In the genomic region with DNA sequence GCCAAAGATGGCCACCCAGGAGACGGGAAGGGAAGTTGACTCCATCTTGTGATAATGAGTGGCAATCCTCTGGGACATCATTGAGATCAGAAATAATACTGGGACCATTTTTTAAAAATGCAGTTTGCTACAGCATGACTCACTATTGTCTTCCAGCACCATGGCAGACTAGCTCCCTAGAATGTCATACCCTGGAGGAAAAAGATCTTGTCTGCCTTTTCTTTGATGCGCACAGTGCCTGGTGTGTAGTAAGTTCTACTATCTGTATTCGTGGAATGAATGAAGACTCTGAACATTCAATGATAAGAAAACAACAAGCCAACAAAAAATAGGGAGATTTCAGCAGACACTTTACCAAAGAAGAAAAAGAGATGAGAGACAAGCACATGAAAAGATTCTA, we compare ENCODE assay signal across 22 cellular contexts.
DNase-seq lines count a peak whose midpoint lies in the region; ATAC-seq, FAIRE-seq and TF ChIP-seq lines count a peak whose summit lies in the region.
"Had no signal": no experiment of that assay in that cellular context is flagged by ENCODE, and none has a peak within 500 bp of the region (broad histone marks: within the 10 kb centered on the region; RNA-seq: fewer than 3 reads in every experiment).

No MANE protein-coding gene starts in this region.

- H3K27ac Mint-ChIP-seq in nephron = peak overlapping the region in 2 of 3 experiments; percentile 5 to 95
- no peak overlapping the region for H3K27ac Mint-ChIP-seq in activated CD4-positive, alpha-beta T cell treated with anti-CD3 and anti-CD28 coated beads, Interleukin-2, amount 10 ng/mL, durations not matched to agents 7 days and 5 days
- H3K27ac Mint-ChIP-seq: B cell; CD4-positive, CD25-positive, alpha-beta regulatory T cell; CD8-positive, alpha-beta memory T cell had no signal

- peaks cover 13% of the 10 kb centered on the region for H3K27me3 Mint-ChIP-seq in nephron (ENCODE audit: low read depth)
- peaks cover 12% of the 10 kb centered on the region for H3K27me3 Mint-ChIP-seq in activated CD4-positive, alpha-beta T cell treated with anti-CD3 and anti-CD28 coated beads, Interleukin-2, amount 10 ng/mL, durations not matched to agents 7 days and 5 days

- ATAC-seq in GM18520 (IDR thresholded peaks at IDR 0.05; ENCODE audit: unreplicated experiment) (no peak), GM19467 (IDR thresholded peaks at IDR 0.05; ENCODE audit: unreplicated experiment) (no peak)
- ATAC-seq: K562 had no signal

- TF ChIP-seq CTCF in brain microvascular endothelial cell (IDR thresholded peaks at IDR 0.05; ENCODE audit: low read depth, low read length, missing control alignments) = no peak
- TF ChIP-seq CTCF in nephron (IDR thresholded peaks at IDR 0.05; ENCODE audit: unreplicated experiment in 3 of 3) = no peak

- no peak overlapping the region for H3K4me3 ChIP-seq in brain microvascular endothelial cell (ENCODE audit: low read depth, low read length)
- H3K4me3 ChIP-seq: BLaER1 treated with 17β-estradiol and CSF1 and Interleukin-3, amounts not matched to agents 10 nM and 100 nM; GM23248; HAP-1; K562 had no signal

- in situ Hi-C loops in brain microvascular endothelial cell (cut with HindIII; ENCODE audit: low pct_ligation_motif_present, low sequenced_read_pairs) = no loop called here

- H3K4me3 Mint-ChIP-seq in nephron = no peak overlapping the region
- no peak overlapping the region for H3K4me3 Mint-ChIP-seq in activated CD4-positive, alpha-beta T cell treated with anti-CD3 and anti-CD28 coated beads, Interleukin-2, amount 10 ng/mL, durations not matched to agents 7 days and 5 days
- H3K4me3 Mint-ChIP-seq: B cell; CD4-positive, CD25-positive, alpha-beta regulatory T cell; CD8-positive, alpha-beta memory T cell had no signal

- no peak overlapping the region for H3K27ac ChIP-seq in brain microvascular endothelial cell
- H3K27ac ChIP-seq: BLaER1 treated with 17β-estradiol and CSF1 and Interleukin-3, amounts not matched to agents 10 nM and 100 nM; GM23248 had no signal

- TF ChIP-seq POLR2A in GM12891 (IDR thresholded peaks at IDR 0.05; ENCODE audit: low read depth, low read length) = no peak

- no peaks in the 10 kb centered on the region for H3K36me3 ChIP-seq in brain microvascular endothelial cell (replicated peaks)
- H3K36me3 ChIP-seq: BLaER1 treated with 17β-estradiol and CSF1 and Interleukin-3, amounts not matched to agents 10 nM and 100 nM; HAP-1 had no signal

- CTCF ChIA-PET in activated CD4-positive, alpha-beta T cell treated with anti-CD3 and anti-CD28 coated beads, Interleukin-2, amount 10 ng/mL, durations not matched to agents 7 days and 5 days (lab: Charles Lee) = no interaction called here

- peaks cover 29% of the 10 kb centered on the region for H3K4me1 Mint-ChIP-seq in nephron
- H3K4me1 Mint-ChIP-seq in activated CD4-positive, alpha-beta T cell treated with anti-CD3 and anti-CD28 coated beads, Interleukin-2, amount 10 ng/mL, durations not matched to agents 7 days and 5 days = peaks cover 3% of the 10 kb centered on the region

- POLR2A ChIA-PET in activated CD4-positive, alpha-beta T cell treated with anti-CD3 and anti-CD28 coated beads, Interleukin-2, amount 10 ng/mL, durations not matched to agents 7 days and 5 days (lab: Charles Lee) = no interaction called here

- DNase-seq in COLO829 (ENCODE audit: low spot score) = peak; percentile 47
- peak; percentile 0 for DNase-seq in brain microvascular endothelial cell
- no peak for DNase-seq in activated CD4-positive, alpha-beta T cell treated with anti-CD3 and anti-CD28 coated beads, Interleukin-2, amount 10 ng/mL, durations not matched to agents 7 days and 5 days
- DNase-seq in GM12891 (ENCODE audit: insufficient read length, low spot score) = no peak
- DNase-seq: 8988T; Caco-2; CD4-positive, CD25-positive, alpha-beta regulatory T cell; CD8-positive, alpha-beta memory T cell; GM23248; IMR-90 had no signal

- H3K9me3 Mint-ChIP-seq in nephron = no peaks in the 10 kb centered on the region
- no peaks in the 10 kb centered on the region for H3K9me3 Mint-ChIP-seq in activated CD4-positive, alpha-beta T cell treated with anti-CD3 and anti-CD28 coated beads, Interleukin-2, amount 10 ng/mL, durations not matched to agents 7 days and 5 days
- H3K9me3 Mint-ChIP-seq: CD4-positive, CD25-positive, alpha-beta regulatory T cell; CD8-positive, alpha-beta memory T cell had no signal

- no peaks in the 10 kb centered on the region for H3K36me3 Mint-ChIP-seq in nephron (ENCODE audit: low read depth)
- H3K36me3 Mint-ChIP-seq in activated CD4-positive, alpha-beta T cell treated with anti-CD3 and anti-CD28 coated beads, Interleukin-2, amount 10 ng/mL, durations not matched to agents 7 days and 5 days (ENCODE audit: low read depth) = no peaks in the 10 kb centered on the region
- H3K36me3 Mint-ChIP-seq: CD4-positive, CD25-positive, alpha-beta regulatory T cell; CD8-positive, alpha-beta memory T cell had no signal

- FAIRE-seq in GM12891 (lab: Jason Lieb, UNC) = no peak
- FAIRE-seq: D721Med, G401.6, GM12892, GM18507, HTR-8/SVneo, K562 had no signal

- H3K27me3 ChIP-seq in brain microvascular endothelial cell (replicated peaks) = no peaks in the 10 kb centered on the region
- H3K27me3 ChIP-seq: BLaER1 treated with 17β-estradiol and CSF1 and Interleukin-3, amounts not matched to agents 10 nM and 100 nM had no signal

TF ChIP-seq in GM12891, 5 proteins besides CTCF, POLR2A, EP300 and RAD21:
- TF ChIP-seq PAX5 (IDR thresholded peaks at IDR 0.05; ENCODE audit: insufficient read depth, low read length, severe bottlenecking) (no peak), POLR2AphosphoS5 (IDR thresholded peaks at IDR 0.05; ENCODE audit: low read depth, low read length) (no peak), POU2F2 (IDR thresholded peaks at IDR 0.05; ENCODE audit: low read depth, low read length) (no peak), TAF1 (IDR thresholded peaks at IDR 0.05; ENCODE audit: low read depth, low read length) (no peak), SPI1 (IDR thresholded peaks at IDR 0.05; ENCODE audit: low read depth, low read length) (no peak)

Comparison
In these comparisons a context has a peak if more than half of its experiments do, and no peak if none do; other contexts are left out.
1. DNase-seq: peak in COLO829 (single experiment) and brain microvascular endothelial cell (single experiment); none in activated CD4-positive, alpha-beta T cell treated with anti-CD3 and anti-CD28 coated beads, Interleukin-2, amount 10 ng/mL, durations not matched to agents 7 days and 5 days (single experiment) and GM12891 (single experiment).